26 cellular contexts compared by ENCODE assay signal in genomic region chr18:35968278-35968880, GRCh38.
A peak's percentile ranks its signal among the peaks of the same experiment; 100 is the strongest.
DNase-seq lines count a peak whose midpoint lies in the region; ATAC-seq, FAIRE-seq and TF ChIP-seq lines count a peak whose summit lies in the region.
"Had no signal": no experiment of that assay in that cellular context is flagged by ENCODE, and none has a peak within 500 bp of the region (broad histone marks: within the 10 kb centered on the region; RNA-seq: fewer than 3 reads in every experiment).

No MANE protein-coding gene starts in this region.

- H3K9me3 ChIP-seq in PC-9 (ENCODE audit: insufficient read depth, low read depth) (no peaks in the 10 kb centered on the region), aorta (ENCODE audit: control insufficient read depth, low read length) (no peaks in the 10 kb centered on the region), sigmoid colon (no peaks in the 10 kb centered on the region)
- H3K9me3 ChIP-seq: tibial artery had no signal

- no peak overlapping the region for H3K4me2 ChIP-seq in PC-9
- H3K4me2 ChIP-seq: hepatocyte, neural progenitor cell had no signal

- H3F3A ChIP-seq in PC-9 (ENCODE audit: insufficient read depth, low read depth) = 0 out of 2 replicates have a peak, but pooled peaks cover 3% of the 10 kb centered on the region

- intact Hi-C loops in PC-9 (cut with micrococcal nuclease; ENCODE audit: unreplicated experiment) (no loop called here), aorta (cut with DNase I) (loop anchor here in 1 of 2 donors (5.0 kb wide), 1 partner anchor 686 kb away; no protein-coding TSS in a partner anchor), sigmoid colon (cut with DNase I) (no loop called here)

- WGBS in aorta, 2 donors = 74 to 81% methylated on average over 9 of the region's 9 CpGs
- 64 to 79% methylated on average over 9 of the region's 9 CpGs for WGBS in sigmoid colon, 2 donors

- no peaks in the 10 kb centered on the region for H3K9me2 ChIP-seq in PC-9 (ENCODE audit: insufficient read depth)

- H3K4me3 ChIP-seq in PC-9 (no peak overlapping the region), aorta (ENCODE audit: low read length in 2 of 2) (no peak overlapping the region), sigmoid colon (no peak overlapping the region)
- H3K4me3 ChIP-seq: hepatocyte, neural progenitor cell, tibial artery had no signal

- H3K4me1 ChIP-seq in PC-9 (replicated peaks; ENCODE audit: insufficient read depth) (peaks cover 7% of the 10 kb centered on the region), foreskin keratinocyte (peaks cover 26% of the 10 kb centered on the region), aorta (ENCODE audit: control insufficient read depth in 1 of 2, insufficient read depth in 2 of 2, low read length in 2 of 2) (peaks cover 0 to 3% of the 10 kb centered on the region in 2 donors), sigmoid colon (peaks cover 0 to 14% (median 13%) of the 10 kb centered on the region in 4 donors)
- H3K4me1 ChIP-seq: neural progenitor cell had no signal

- peaks cover 7% of the 10 kb centered on the region for H3K79me2 ChIP-seq in PC-9 (ENCODE audit: low read depth)

- H2AFZ ChIP-seq in PC-9 = peak overlapping the region; percentile 39; the same call in 1 of the 2 replicates
- H2AFZ ChIP-seq: hepatocyte, neural progenitor cell had no signal

- DNase-seq in SIG-M5 treated with dmso at 0.1 percent for 504 hours (lab: John Stamatoyannopoulos, UW; ENCODE audit: unreplicated experiment) (peak; percentile 48), SIG-M5 (lab: John Stamatoyannopoulos, UW) (no peak), GM12891 (ENCODE audit: insufficient read length, low spot score) (no peak), PC-9 (no peak), foreskin keratinocyte (peak; percentile 89 to 96), aorta (no peak), sigmoid colon (no peak)
- DNase-seq: 8988T; activated CD4-positive, CD25-positive, alpha-beta regulatory T cell treated with anti-CD3 and anti-CD28 coated beads, Interleukin-2, amount 50 U/mL, for 72 hours; activated CD8-positive, alpha-beta memory T cell treated with anti-CD3 and anti-CD28 coated beads, Interleukin-2, amount 50 U/mL, for 48 hours; amniotic stem cell; DMS79 treated with DMSO at 0.1 percent for 48 hours; effector memory CD4-positive, alpha-beta T cell; H7; KG1; kidney; NCI-H1436; NCI-H82; stimulated activated CD4-positive, alpha-beta T cell treated with anti-CD3 and anti-CD28 coated beads, Interleukin-12 subunit alpha, Interleukin-12 subunit beta, amount 100 ng/mL, for 4 hours; stimulated activated naive CD4-positive, alpha-beta T cell; T-helper 2 cell; tibial artery had no signal

- no TSS peak for BruUV-seq in PC-9 (replicated peaks; lab: Mats Ljungman, UMichigan)

- POLR2A ChIA-PET in PC-9 (lab: Charles Lee; ENCODE audit: unreplicated experiment) = no interaction called here

- H3K27me3 ChIP-seq in PC-9 (ENCODE audit: insufficient read depth, low read depth) (no peaks in the 10 kb centered on the region), foreskin keratinocyte (no peaks in the 10 kb centered on the region), aorta (ENCODE audit: control insufficient read depth in 1 of 2, insufficient read depth in 2 of 2, low read length in 1 of 2) (no peaks in the 10 kb centered on the region), sigmoid colon (no peaks in the 10 kb centered on the region)
- H3K27me3 ChIP-seq: hepatocyte, neural progenitor cell, tibial artery had no signal

- H3K27ac ChIP-seq in PC-9 = no peak overlapping the region
- H3K27ac ChIP-seq in foreskin keratinocyte = no peak overlapping the region
- no peak overlapping the region for H3K27ac ChIP-seq in aorta (ENCODE audit: low read depth in 1 of 2, low read length in 2 of 2)
- H3K27ac ChIP-seq in sigmoid colon = no peak overlapping the region
- H3K27ac ChIP-seq: C4-2B, hepatocyte, neural progenitor cell, tibial artery had no signal

- CTCF ChIA-PET in PC-9 (lab: Charles Lee) = no interaction called here

- no peak for TF ChIP-seq EP300 in sigmoid colon (IDR thresholded peaks at IDR 0.05)

- no peaks in the 10 kb centered on the region for H3K36me3 ChIP-seq in PC-9 (ENCODE audit: low read depth)
- no peaks in the 10 kb centered on the region for H3K36me3 ChIP-seq in aorta (ENCODE audit: control insufficient read depth in 1 of 2, insufficient read depth in 2 of 2, low read length in 1 of 2)
- H3K36me3 ChIP-seq in sigmoid colon = no peaks in the 10 kb centered on the region
- H3K36me3 ChIP-seq: neural progenitor cell, tibial artery had no signal

- FAIRE-seq in GM12891 (lab: Jason Lieb, UNC) = no peak
- FAIRE-seq: kidney had no signal

- ATAC-seq in foreskin keratinocyte = peak; percentile 32
- no peak for ATAC-seq in aorta (ENCODE audit: low FRiP score)
- ATAC-seq in HG02642 (IDR thresholded peaks at IDR 0.05; ENCODE audit: poor library complexity, unreplicated experiment) = no peak

- TF ChIP-seq CTCF in PC-9 (conservative IDR thresholded peaks at IDR 0.05) (no peak), foreskin keratinocyte (conservative IDR thresholded peaks at IDR 0.05) (no peak), sigmoid colon (IDR thresholded peaks at IDR 0.05) (no peak)

- TF ChIP-seq POLR2A in GM12891 (IDR thresholded peaks at IDR 0.05; ENCODE audit: low read depth, low read length) = no peak
- TF ChIP-seq POLR2A in sigmoid colon (IDR thresholded peaks at IDR 0.05) = no peak

- H4K20me1 ChIP-seq in PC-9 (ENCODE audit: insufficient read depth) = no peaks in the 10 kb centered on the region

TF ChIP-seq in GM12891, 5 proteins besides CTCF, POLR2A, EP300 and RAD21:
- peak; percentile 64 for TF ChIP-seq SPI1 (IDR thresholded peaks at IDR 0.05; ENCODE audit: low read depth, low read length)
- TF ChIP-seq TAF1 (IDR thresholded peaks at IDR 0.05; ENCODE audit: low read depth, low read length) = no peak

Comparison
In these comparisons a context has a peak if more than half of its experiments do, and no peak if none do; other contexts are left out.
1. DNase-seq: peak in SIG-M5 treated with dmso at 0.1 percent for 504 hours (single experiment) and foreskin keratinocyte (2 of 2); none in SIG-M5 (single experiment), GM12891 (single experiment), PC-9 (0 of 2), aorta (0 of 2) and sigmoid colon (single experiment).